14 cellular contexts compared by ENCODE assay signal in genomic region chr21:39061766-39062165, GRCh38.
"Had no signal": no experiment of that assay in that cellular context is flagged by ENCODE, and none has a peak within 500 bp of the region (broad histone marks: within the 10 kb centered on the region; RNA-seq: fewer than 3 reads in every experiment).

No MANE protein-coding gene starts in this region.

- H3K4me3 Mint-ChIP-seq: naive thymus-derived CD8-positive, alpha-beta T cell had no signal

- DNase-seq: cortex of kidney; effector memory CD4-positive, alpha-beta T cell; gastrocnemius medialis; heart right ventricle; kidney glomerular epithelial cell; mammary epithelial cell; mucosa of descending colon; naive thymus-derived CD8-positive, alpha-beta T cell; stimulated activated CD4-positive, alpha-beta T cell treated with anti-CD3 and anti-CD28 coated beads, Interleukin-2, amount 100 ng/mL, for 48 hours; stimulated activated naive CD8-positive, alpha-beta T cell treated with anti-CD3 and anti-CD28 coated beads, Interleukin-15, Interleukin-2, amounts not matched to agents 100 U/mL and 50 U/mL, for 24 hours; tibial artery had no signal

- H3K4me2 ChIP-seq: smooth muscle cell had no signal

- H3K4me3 ChIP-seq: esophagus muscularis mucosa, gastrocnemius medialis, heart right ventricle, mucosa of descending colon, smooth muscle cell, suprapubic skin, tibial artery had no signal

- H3K27me3 ChIP-seq: esophagus muscularis mucosa, gastrocnemius medialis, heart right ventricle, suprapubic skin, tibial artery had no signal

- ATAC-seq: mucosa of descending colon; naive thymus-derived CD8-positive, alpha-beta T cell; stimulated activated naive CD8-positive, alpha-beta T cell treated with anti-CD3 and anti-CD28 coated beads, Interleukin-15, Interleukin-2, amounts not matched to agents 100 U/mL and 50 U/mL, for 24 hours had no signal

- H3K36me3 Mint-ChIP-seq: naive thymus-derived CD8-positive, alpha-beta T cell had no signal

- H3K27ac Mint-ChIP-seq: naive thymus-derived CD8-positive, alpha-beta T cell had no signal

- H3K36me3 ChIP-seq: esophagus muscularis mucosa, gastrocnemius medialis, heart right ventricle, suprapubic skin, tibial artery had no signal

- H3K9me3 ChIP-seq: gastrocnemius medialis, suprapubic skin had no signal

- H3K27ac ChIP-seq: esophagus muscularis mucosa, heart right ventricle, suprapubic skin, tibial artery had no signal

- H3K4me1 Mint-ChIP-seq: naive thymus-derived CD8-positive, alpha-beta T cell had no signal
